In genomic region chr10:103787251-103787816, GRCh38 we compare ENCODE assay signal across 22 cellular contexts.
"Had no signal": no experiment of that assay in that cellular context is flagged by ENCODE, and none has a peak within 500 bp of the region (broad histone marks: within the 10 kb centered on the region; RNA-seq: fewer than 3 reads in every experiment).

No MANE protein-coding gene starts in this region.

- H3K4me1 Mint-ChIP-seq: immature natural killer cell, natural killer cell had no signal

- H3K36me3 Mint-ChIP-seq: activated naive CD8-positive, alpha-beta T cell treated with anti-CD3 and anti-CD28 coated beads for 36 hours; mesothelial cell of epicardium; natural killer cell had no signal

- H3K27me3 ChIP-seq: hepatocyte, ovary, upper lobe of right lung had no signal

- H3K4me1 ChIP-seq: prostate gland had no signal

- ATAC-seq: activated T-cell treated with anti-CD3 and anti-CD28 coated beads, Interleukin-2, amount 50 U/mL, for 4 hours; natural killer cell; T-helper 17 cell; upper lobe of right lung had no signal

- H3K36me3 ChIP-seq: neutrophil, ovary, prostate gland, thoracic aorta, upper lobe of right lung had no signal

- H3K9me3 Mint-ChIP-seq: activated naive CD8-positive, alpha-beta T cell treated with anti-CD3 and anti-CD28 coated beads for 36 hours; activated T-cell treated with anti-CD3 and anti-CD28 coated beads, Interleukin-2, amount 50 U/mL, for 4 hours; immature natural killer cell; mesothelial cell of epicardium; natural killer cell had no signal

- H3K9me3 ChIP-seq: neutrophil, ovary, prostate gland, thoracic aorta, upper lobe of right lung had no signal

- H3K27ac ChIP-seq: hepatocyte, neutrophil, ovary, prostate gland, thoracic aorta, upper lobe of right lung had no signal

- DNase-seq: activated CD4-positive, alpha-beta T cell treated with anti-CD3 and anti-CD28 coated beads for 4 hours; activated CD4-positive, alpha-beta T cell treated with anti-CD3 and anti-CD28 coated beads, Interleukin-2, amount 50 U/mL, for 48 hours; activated CD4-positive, CD25-positive, alpha-beta regulatory T cell; activated CD8-positive, alpha-beta memory T cell treated with anti-CD3 and anti-CD28 coated beads, Interleukin-2, amount 50 U/mL, for 48 hours; activated naive CD4-positive, alpha-beta T cell treated with Interleukin-2 at 50 U/mL for 16 hours; activated naive CD8-positive, alpha-beta T cell treated with anti-CD3 and anti-CD28 coated beads for 36 hours; activated T-cell treated with anti-CD3 and anti-CD28 coated beads, Interleukin-2, amount 50 U/mL, for 4 hours; foreskin melanocyte; glutamatergic neuron; immature natural killer cell; mammary epithelial cell; natural killer cell; ovary; stimulated activated CD4-positive, alpha-beta T cell treated with anti-CD3 and anti-CD28 coated beads, Interleukin-4, amount 100 ng/mL, for 24 hours; stimulated activated naive CD4-positive, alpha-beta T cell treated with Interleukin-2 at 50 U/mL for 16 hours; T-helper 17 cell; upper lobe of right lung had no signal

- H3K27ac Mint-ChIP-seq: activated naive CD8-positive, alpha-beta T cell treated with anti-CD3 and anti-CD28 coated beads for 36 hours; immature natural killer cell; mesothelial cell of epicardium; natural killer cell; T-helper 17 cell had no signal

- H3K4me3 ChIP-seq: hepatocyte, ovary, prostate gland, thoracic aorta, upper lobe of right lung had no signal

- H3K4me3 Mint-ChIP-seq: activated naive CD8-positive, alpha-beta T cell treated with anti-CD3 and anti-CD28 coated beads for 36 hours; activated T-cell treated with anti-CD3 and anti-CD28 coated beads, Interleukin-2, amount 50 U/mL, for 4 hours; immature natural killer cell; mesothelial cell of epicardium; natural killer cell; T-helper 17 cell had no signal
